ENCODE assay signal across 8 cellular contexts in genomic region chr7:135977020-135977741, GRCh38. TPM values are rescaled to one million over a fixed set of nuclear protein-coding genes. Genes with fewer than 3 reads are reported as not detected.
A peak's percentile ranks its signal among the peaks of the same experiment; 100 is the strongest.
DNase-seq lines count a peak whose midpoint lies in the region; ATAC-seq and TF ChIP-seq lines count a peak whose summit lies in the region.

TSS of gene MTPN (minus strand) at chr7:135977359. CDS start at chr7:135977100, 259 bp downstream.

- no peaks in the 10 kb centered on the region for H3K36me3 ChIP-seq in CD8-positive, alpha-beta T cell (ENCODE audit: insufficient read depth, low read length)
- peaks cover 5% of the 10 kb centered on the region for H3K36me3 ChIP-seq in lower lobe of right lung

- peak within 1 kb of the TSS; percentile 89 for H3K4me3 ChIP-seq in CD8-positive, alpha-beta T cell (ENCODE audit: low read depth, low read length)
- peak within 1 kb of the TSS; percentile 93 for H3K4me3 ChIP-seq in lower lobe of right lung

- no peak for TF ChIP-seq CTCF in CD8-positive, alpha-beta T cell (IDR thresholded peaks at IDR 0.05)
- no peak for TF ChIP-seq CTCF in lower lobe of right lung (IDR thresholded peaks at IDR 0.05)

- H3K27ac ChIP-seq in CD8-positive, alpha-beta T cell (ENCODE audit: low read depth, low read length), result peak within 1 kb of the TSS; percentile 82
- H3K27ac ChIP-seq in lower lobe of right lung, result peak within 1 kb of the TSS; percentile 88

- H3K27me3 Mint-ChIP-seq in CD8-positive, alpha-beta T cell (ENCODE audit: low read depth), result no peaks in the 10 kb centered on the region

- no peaks in the 10 kb centered on the region for H3K9me3 ChIP-seq in CD8-positive, alpha-beta T cell (ENCODE audit: low read length)
- no peaks in the 10 kb centered on the region for H3K9me3 ChIP-seq in lower lobe of right lung

- H3K27me3 ChIP-seq in CD8-positive, alpha-beta T cell (ENCODE audit: insufficient read depth, low read length), result no peaks in the 10 kb centered on the region
- no peaks in the 10 kb centered on the region for H3K27me3 ChIP-seq in lower lobe of right lung (ENCODE audit: low read depth)

- DNase-seq in CD8-positive, alpha-beta T cell, result peak; percentile 94 to 98 (median 98)
- DNase-seq in HS-27A (ENCODE audit: low read depth), result peak; percentile 80
- DNase-seq in NK-92 (lab: John Stamatoyannopoulos, UW; ENCODE audit: unreplicated experiment), result peak; percentile 96
- DNase-seq in activated CD8-positive, alpha-beta memory T cell treated with anti-CD3 and anti-CD28 coated beads for 1 hour (ENCODE audit: extremely low read depth in 1 of 2, low read depth in 1 of 2), result peak; percentile 94 to 95
- DNase-seq in effector CD4-positive, alpha-beta T cell, result peak; percentile 96
- DNase-seq in lower lobe of right lung, result peak; percentile 99
- DNase-seq in stimulated activated CD4-positive, alpha-beta T cell treated with anti-CD3 and anti-CD28 coated beads, TNF-alpha, amount 100 ng/mL, for 24 hours (ENCODE audit: low read depth in 3 of 3), result peak; percentile 96 to 98 (median 97)

- peak within 1 kb of the TSS; percentile 93 for H3K27ac Mint-ChIP-seq in CD8-positive, alpha-beta T cell

- intact Hi-C loops in CD8-positive, alpha-beta T cell (cut with DNase I, micrococcal nuclease), result loop anchor here (1.0 to 10.0 kb wide), 11 partner anchors 315 to 1852 kb away; partner anchors contain the start of genes AKR1B1 (in 2 of the 2), NUP205 (in 2 of the 2), STMP1 (in 2 of the 2) and BPGM (in 1 of the 2)
- intact Hi-C loops in lower lobe of right lung (cut with DNase I), result no loop called here

- H3K9me3 Mint-ChIP-seq in CD8-positive, alpha-beta T cell, result no peaks in the 10 kb centered on the region

- peaks cover 71% of the 10 kb centered on the region for H3K4me1 ChIP-seq in CD8-positive, alpha-beta T cell (ENCODE audit: insufficient read depth, low read length)
- H3K4me1 ChIP-seq in lower lobe of right lung, result peaks cover 74% of the 10 kb centered on the region

- CTCF ChIA-PET in CD8-positive, alpha-beta T cell (lab: Charles Lee), result interaction anchor here (1.1 kb wide), 1 partner anchor 33 kb away, joined by 3 read pairs; no protein-coding TSS in a partner anchor

- H3K4me3 Mint-ChIP-seq in CD8-positive, alpha-beta T cell, result peak within 1 kb of the TSS; percentile 92

- peaks cover 33% of the 10 kb centered on the region for H3K36me3 Mint-ChIP-seq in CD8-positive, alpha-beta T cell

- peaks cover 79% of the 10 kb centered on the region for H3K4me1 Mint-ChIP-seq in CD8-positive, alpha-beta T cell (ENCODE audit: low read depth)

- POLR2A ChIA-PET in CD8-positive, alpha-beta T cell (lab: Charles Lee), result no interaction called here

- peak; percentile 81 for ATAC-seq in CD8-positive, alpha-beta T cell
- ATAC-seq in GM19467 (IDR thresholded peaks at IDR 0.05; ENCODE audit: unreplicated experiment), result peak; percentile 61
- ATAC-seq in lower lobe of right lung, result peak; percentile 98 to 99

RNA-seq across cellular contexts. Expression of gene MTPN, which starts in this region (rescaled TPM):
- total RNA-seq in CD8-positive, alpha-beta T cell, result 100 to 1,000 TPM in 1 of 2 experiments, 10 to 100 TPM in 1; 91.9 to 101 TPM
- 144 TPM for total RNA-seq in lower lobe of right lung

Comparison
In these comparisons a context has a peak if more than half of its experiments do, and no peak if none do; other contexts are left out.
1. Peak in every context shown above with its lines: DNase-seq, ATAC-seq, H3K4me3 ChIP-seq and H3K27ac ChIP-seq.